In genomic region chr21:42847051-42847707, GRCh38 we compare ENCODE assay signal across 25 cellular contexts. TPM values are rescaled to one million over a fixed set of nuclear protein-coding genes. Genes with fewer than 3 reads are reported as not detected.
A peak's percentile ranks its signal among the peaks of the same experiment; 100 is the strongest.
DNase-seq lines count a peak whose midpoint lies in the region; ATAC-seq, FAIRE-seq and TF ChIP-seq lines count a peak whose summit lies in the region.
"Had no signal": no experiment of that assay in that cellular context is flagged by ENCODE, and none has a peak within 500 bp of the region (broad histone marks: within the 10 kb centered on the region; RNA-seq: fewer than 3 reads in every experiment).

No MANE protein-coding gene starts in this region.

- H3K27me3 Mint-ChIP-seq in GM23338 (ENCODE audit: insufficient read depth, low read depth, poor library complexity), result peaks cover 9% of the 10 kb centered on the region
- H3K27me3 Mint-ChIP-seq: activated naive CD8-positive, alpha-beta T cell; CD4-positive, alpha-beta T cell; central memory CD8-positive, alpha-beta T cell; IgD-negative memory B cell; memory B cell; naive B cell had no signal

- no peak overlapping the region for H3K4me3 Mint-ChIP-seq in GM23338
- H3K4me3 Mint-ChIP-seq: activated CD8-positive, alpha-beta T cell treated with anti-CD3 and anti-CD28 coated beads, Interleukin-2, amount 10 ng/mL, durations not matched to agents 7 days and 5 days; activated naive CD8-positive, alpha-beta T cell; activated T-cell treated with anti-CD3 and anti-CD28 coated beads, Interleukin-2, amount 50 U/mL, for 72 hours; CD4-positive, alpha-beta T cell; central memory CD8-positive, alpha-beta T cell; IgD-negative memory B cell; memory B cell; naive B cell had no signal

- H3K9me2 ChIP-seq in GM23338 (ENCODE audit: insufficient read depth), result no peaks in the 10 kb centered on the region

- H3K4me1 Mint-ChIP-seq in GM23338, result peaks cover 3% of the 10 kb centered on the region; the same call in 1 of the 3 replicates
- H3K4me1 Mint-ChIP-seq: IgD-negative memory B cell had no signal

- no peaks in the 10 kb centered on the region; the same call in 1 of the 3 replicates for H3K9me3 Mint-ChIP-seq in GM23338
- H3K9me3 Mint-ChIP-seq: activated T-cell treated with anti-CD3 and anti-CD28 coated beads, Interleukin-2, amount 50 U/mL, for 72 hours; CD4-positive, alpha-beta T cell had no signal

- intact Hi-C loops in left ventricle myocardium superior (cut with micrococcal nuclease), result no loop called here
- intact Hi-C loops in heart right ventricle (cut with DNase I), result loop anchor here in 1 of 10 donors (10.0 kb wide), 1 partner anchor 58 kb away; no protein-coding TSS in a partner anchor
- intact Hi-C loops in kidney (cut with DNase I), result no loop called here

- no peak overlapping the region for H3K4me3 ChIP-seq in heart right ventricle
- no peak overlapping the region for H3K4me3 ChIP-seq in RWPE2 (ENCODE audit: severe bottlenecking)
- no peak overlapping the region for H3K4me3 ChIP-seq in kidney (ENCODE audit: low read length in 2 of 2)
- H3K4me3 ChIP-seq in suprapubic skin, result no peak overlapping the region
- H3K4me3 ChIP-seq in GM23338, result no peak overlapping the region

- TF ChIP-seq CTCF in heart right ventricle (IDR thresholded peaks at IDR 0.05), result no peak
- TF ChIP-seq CTCF in RWPE2 (IDR thresholded peaks at IDR 0.05; ENCODE audit: poor library complexity, severe bottlenecking), result no peak
- no peak for TF ChIP-seq CTCF in kidney (IDR thresholded peaks at IDR 0.05; ENCODE audit: borderline replicate concordance, extremely low read depth, insufficient read depth)
- TF ChIP-seq CTCF in suprapubic skin (IDR thresholded peaks at IDR 0.05), result no peak
- TF ChIP-seq CTCF in GM23338 (conservative IDR thresholded peaks at IDR 0.05; ENCODE audit: low read depth in 2 of 2), result no peak

- DNase-seq in left ventricle myocardium superior, result peak; percentile 11
- no peak for DNase-seq in heart right ventricle
- DNase-seq in RWPE2 (ENCODE audit: low spot score), result peak; percentile 60
- peak; percentile 31 for DNase-seq in kidney
- DNase-seq in suprapubic skin (ENCODE audit: low spot score in 2 of 2), result peak; percentile 46 to 52
- DNase-seq in NCI-H1436 (lab: John Stamatoyannopoulos, UW), result no peak
- no peak for DNase-seq in GM23338 (ENCODE audit: low spot score)
- DNase-seq in NCI-H2196 (lab: John Stamatoyannopoulos, UW; ENCODE audit: unreplicated experiment), result no peak
- DNase-seq: activated CD4-positive, alpha-beta T cell treated with anti-CD3 and anti-CD28 coated beads for 1 hour; activated CD8-positive, alpha-beta T cell treated with anti-CD3 and anti-CD28 coated beads, Interleukin-2, amount 10 ng/mL, durations not matched to agents 7 days and 5 days; activated T-cell treated with anti-CD3 and anti-CD28 coated beads, Interleukin-2, amount 50 U/mL, for 72 hours; kidney glomerular epithelial cell; naive B cell; NCI-H1092 treated with DMSO at 0.1 percent for 48 hours; NCI-H2029; NCI-H345; NCI-H82; trophoblast cell had no signal

- H3K36me3 Mint-ChIP-seq in GM23338 (ENCODE audit: low read depth), result peaks cover 89% of the 10 kb centered on the region

- peaks cover 0 to 18% (median 11%) of the 10 kb centered on the region in 9 donors for H3K4me1 ChIP-seq in heart right ventricle
- no peaks in the 10 kb centered on the region for H3K4me1 ChIP-seq in RWPE2 (ENCODE audit: insufficient read depth, poor library complexity, severe bottlenecking)
- no peaks in the 10 kb centered on the region for H3K4me1 ChIP-seq in kidney (ENCODE audit: control insufficient read depth in 1 of 2, insufficient read depth in 1 of 2, low read depth in 1 of 2, low read length in 2 of 2)
- peaks cover 4% of the 10 kb centered on the region for H3K4me1 ChIP-seq in suprapubic skin
- no peaks in the 10 kb centered on the region for H3K4me1 ChIP-seq in GM23338 (ENCODE audit: insufficient read depth)

- no peak for FAIRE-seq in kidney (lab: Jason Lieb, UNC)
- FAIRE-seq: astrocyte, endothelial cell of umbilical vein had no signal

- no peak for ATAC-seq in left ventricle myocardium superior
- ATAC-seq in heart right ventricle, result no peak
- no peak for ATAC-seq in RWPE2 (ENCODE audit: low read depth)
- ATAC-seq in GM23338, result no peak
- ATAC-seq: activated CD8-positive, alpha-beta T cell treated with anti-CD3 and anti-CD28 coated beads, Interleukin-2, amount 10 ng/mL, durations not matched to agents 7 days and 5 days; activated T-cell treated with anti-CD3 and anti-CD28 coated beads, Interleukin-2, amount 50 U/mL, for 72 hours had no signal

- H3K9ac ChIP-seq in kidney (ENCODE audit: low read length in 2 of 2), result no peak overlapping the region

- H3K36me3 ChIP-seq in heart right ventricle (peaks cover 0 to 91% (median 32%) of the 10 kb centered on the region in 9 donors), RWPE2 (ENCODE audit: low read depth) (peaks cover 80% of the 10 kb centered on the region), kidney (ENCODE audit: control insufficient read depth in 1 of 2, insufficient read depth in 2 of 2, low read length in 2 of 2) (peaks cover 8 to 17% of the 10 kb centered on the region in 2 donors), suprapubic skin (peaks cover 89% of the 10 kb centered on the region), GM23338 (ENCODE audit: insufficient read depth) (peaks cover 29% of the 10 kb centered on the region)

- no peak overlapping the region for H2AFZ ChIP-seq in GM23338

- no peak for TF ChIP-seq EP300 in suprapubic skin (IDR thresholded peaks at IDR 0.05)

- H3K9me3 ChIP-seq in heart right ventricle (no peaks in the 10 kb centered on the region), RWPE2 (ENCODE audit: severe bottlenecking) (no peaks in the 10 kb centered on the region), kidney (ENCODE audit: control insufficient read depth in 1 of 2, low read length in 2 of 2) (no peaks in the 10 kb centered on the region), suprapubic skin (no peaks in the 10 kb centered on the region)

- no peak overlapping the region for H3K27ac Mint-ChIP-seq in GM23338
- H3K27ac Mint-ChIP-seq: activated CD8-positive, alpha-beta T cell treated with anti-CD3 and anti-CD28 coated beads, Interleukin-2, amount 10 ng/mL, durations not matched to agents 7 days and 5 days; activated naive CD8-positive, alpha-beta T cell; activated T-cell treated with anti-CD3 and anti-CD28 coated beads, Interleukin-2, amount 50 U/mL, for 72 hours; CD4-positive, alpha-beta T cell; IgD-negative memory B cell; memory B cell had no signal

- H3K27me3 ChIP-seq in heart right ventricle, result no peaks in the 10 kb centered on the region
- no peaks in the 10 kb centered on the region for H3K27me3 ChIP-seq in RWPE2 (ENCODE audit: insufficient read depth, poor library complexity, severe bottlenecking)
- no peaks in the 10 kb centered on the region for H3K27me3 ChIP-seq in suprapubic skin
- H3K27me3 ChIP-seq in GM23338 (ENCODE audit: insufficient read depth), result no peaks in the 10 kb centered on the region

- H3F3A ChIP-seq in GM23338 (replicated peaks; ENCODE audit: low read depth), result peaks cover 61% of the 10 kb centered on the region

- no peak overlapping the region for H3K4me2 ChIP-seq in GM23338

- H3K27ac ChIP-seq in heart right ventricle, result no peak overlapping the region
- H3K27ac ChIP-seq in RWPE2 (ENCODE audit: poor library complexity, severe bottlenecking), result no peak overlapping the region
- no peak overlapping the region for H3K27ac ChIP-seq in kidney (ENCODE audit: low read depth in 2 of 2, low read length in 2 of 2)
- H3K27ac ChIP-seq in suprapubic skin, result no peak overlapping the region
- H3K27ac ChIP-seq in GM23338 (ENCODE audit: low read depth), result no peak overlapping the region

- no peak for TF ChIP-seq POLR2A in suprapubic skin (IDR thresholded peaks at IDR 0.05)

- H3K79me2 ChIP-seq in GM23338 (replicated peaks; ENCODE audit: insufficient read depth), result peaks cover 68% of the 10 kb centered on the region

- H4K20me1 ChIP-seq in GM23338 (replicated peaks; ENCODE audit: insufficient read depth), result peaks cover 32% of the 10 kb centered on the region

- WGBS in heart right ventricle, 2 donors, result 82 to 85% methylated on average over 18 of the region's 18 CpGs
- 88% methylated on average over 18 of the region's 18 CpGs for WGBS in suprapubic skin

TF ChIP-seq in GM23338, 12 proteins besides CTCF, POLR2A, EP300 and RAD21 (continues in another document):
- no peak for TF ChIP-seq POLR2AphosphoS5 (IDR thresholded peaks at IDR 0.05; ENCODE audit: low read depth)
- no peak for TF ChIP-seq CREB1 (CRISPR knock-in tag; IDR thresholded peaks at IDR 0.05; ENCODE audit: low read depth)
- no peak for TF ChIP-seq NANOG (IDR thresholded peaks at IDR 0.05; ENCODE audit: borderline replicate concordance)
- no peak for TF ChIP-seq ETS1 (IDR thresholded peaks at IDR 0.05)

RNA-seq across cellular contexts. Expression of gene WDR4, which starts 32.2 kb away (rescaled TPM):
- total RNA-seq in left ventricle myocardium superior (4.8 TPM), heart right ventricle (1 to 10 TPM; 3.7 to 9.6 (median 4.5) TPM), kidney (20.4 TPM), suprapubic skin (10 to 100 TPM; 10.1 to 18.7 (median 14.1) TPM)
- polyA plus RNA-seq in heart right ventricle (1 to 10 TPM; 4.0 to 9.8 TPM), kidney (ENCODE audit: insufficient read depth, low read depth, low replicate concordance) (4.8 TPM), GM23338 (2016; fragmentation: Nextera tagmentation; extraction: Ambion mirVana) (20.3 and 22.5 TPM in 2 replicates)
- total RNA-seq in GM23338 (2014; rRNA removed; shearing (Covaris generic)), result 50.2 TPM in 2 replicates

RNA-seq across cellular contexts. Expression of gene NDUFV3, which starts 45.9 kb away (rescaled TPM):
- total RNA-seq in left ventricle myocardium superior (59.3 TPM), heart right ventricle (10 to 100 TPM; 42.6 to 63.7 (median 52.2) TPM), kidney (29.6 TPM), suprapubic skin (10 to 100 TPM; 44.1 to 69.3 (median 60.0) TPM)
- polyA plus RNA-seq in heart right ventricle (10 to 100 TPM; 25.9 to 57.1 TPM), kidney (ENCODE audit: insufficient read depth, low read depth, low replicate concordance) (37.0 TPM), GM23338 (2016; fragmentation: Nextera tagmentation; extraction: Ambion mirVana) (71.2 and 75.5 TPM in 2 replicates)
- 42.4 and 51.5 TPM in 2 replicates for total RNA-seq in GM23338 (2014; rRNA removed; shearing (Covaris generic))

Comparison
In these comparisons a context has a peak if more than half of its experiments do, and no peak if none do; other contexts are left out.
1. DNase-seq: peak in left ventricle myocardium superior (single experiment), RWPE2 (single experiment), kidney (single experiment) and suprapubic skin (2 of 2); none in heart right ventricle (0 of 2), NCI-H1436 (single experiment), GM23338 (single experiment) and NCI-H2196 (single experiment).